Comparison of ENCODE assay signal across 24 cellular contexts in genomic region chr10:94602729-94603515, GRCh38.
"Had no signal": no experiment of that assay in that cellular context is flagged by ENCODE, and none has a peak within 500 bp of the region (broad histone marks: within the 10 kb centered on the region; RNA-seq: fewer than 3 reads in every experiment).

No MANE protein-coding gene starts in this region.

- DNase-seq: activated CD4-positive, CD25-positive, alpha-beta regulatory T cell treated with anti-CD3 and anti-CD28 coated beads, Interleukin-2, amount 50 U/mL, for 72 hours; activated effector memory CD4-positive, alpha-beta T cell treated with Interleukin-2 at 50 U/mL for 16 hours; activated naive CD4-positive, alpha-beta T cell treated with anti-CD3 and anti-CD28 coated beads for 36 hours; activated naive CD8-positive, alpha-beta T cell treated with anti-CD3 and anti-CD28 coated beads, Interleukin-2, amount 10 ng/mL, durations not matched to agents 7 days and 5 days; activated T-cell treated with anti-CD3 and anti-CD28 coated beads, Interleukin-2, amount 50 U/mL, for 1 hour; amniotic stem cell; effector memory CD4-positive, alpha-beta T cell; foreskin keratinocyte; glutamatergic neuron; immature natural killer cell; left lung; mammary epithelial cell; midbrain; natural killer cell; ovary; right cardiac atrium; stimulated activated naive CD8-positive, alpha-beta T cell treated with anti-CD3 and anti-CD28 coated beads, Interleukin-15, amount 100 ng/mL, for 72 hours; tibial artery had no signal

- H3K36me3 Mint-ChIP-seq: natural killer cell had no signal

- H3K27ac ChIP-seq: epithelial cell of prostate, foreskin keratinocyte, hepatocyte, left lung, ovary, prostate gland, tibial artery, VCaP had no signal

- ATAC-seq: foreskin keratinocyte; left lung; natural killer cell; SK-N-SH treated with all-trans-retinoic acid at 6 μM for 48 hours; stimulated activated naive CD8-positive, alpha-beta T cell treated with anti-CD3 and anti-CD28 coated beads, Interleukin-15, amount 100 ng/mL, for 72 hours had no signal

- H3K9me3 Mint-ChIP-seq: activated naive CD4-positive, alpha-beta T cell treated with anti-CD3 and anti-CD28 coated beads for 36 hours; activated naive CD8-positive, alpha-beta T cell treated with anti-CD3 and anti-CD28 coated beads, Interleukin-2, amount 10 ng/mL, durations not matched to agents 7 days and 5 days; dendritic cell treated with granulocyte-macrophage colony-stimulating factor and Interleukin-4, amounts not matched to agents 40 ng/mL and 50 ng/mL, for 4 days; immature natural killer cell; natural killer cell; stimulated activated naive CD8-positive, alpha-beta T cell treated with anti-CD3 and anti-CD28 coated beads, Interleukin-15, amount 100 ng/mL, for 72 hours had no signal

- H3K27me3 Mint-ChIP-seq: activated naive CD8-positive, alpha-beta T cell treated with anti-CD3 and anti-CD28 coated beads, Interleukin-2, amount 10 ng/mL, durations not matched to agents 7 days and 5 days; dendritic cell treated with granulocyte-macrophage colony-stimulating factor and Interleukin-4, amounts not matched to agents 40 ng/mL and 50 ng/mL, for 4 days; stimulated activated naive CD8-positive, alpha-beta T cell treated with anti-CD3 and anti-CD28 coated beads, Interleukin-15, amount 100 ng/mL, for 72 hours had no signal

- H3K27ac Mint-ChIP-seq: activated naive CD4-positive, alpha-beta T cell treated with anti-CD3 and anti-CD28 coated beads for 36 hours; activated naive CD8-positive, alpha-beta T cell treated with anti-CD3 and anti-CD28 coated beads, Interleukin-2, amount 10 ng/mL, durations not matched to agents 7 days and 5 days; dendritic cell treated with granulocyte-macrophage colony-stimulating factor and Interleukin-4, amounts not matched to agents 40 ng/mL and 50 ng/mL, for 4 days; natural killer cell had no signal

- H3K4me1 Mint-ChIP-seq: activated naive CD8-positive, alpha-beta T cell treated with anti-CD3 and anti-CD28 coated beads, Interleukin-2, amount 10 ng/mL, durations not matched to agents 7 days and 5 days; immature natural killer cell; natural killer cell had no signal

- H3K4me3 Mint-ChIP-seq: activated naive CD4-positive, alpha-beta T cell treated with anti-CD3 and anti-CD28 coated beads for 36 hours; activated naive CD8-positive, alpha-beta T cell treated with anti-CD3 and anti-CD28 coated beads, Interleukin-2, amount 10 ng/mL, durations not matched to agents 7 days and 5 days; dendritic cell treated with granulocyte-macrophage colony-stimulating factor and Interleukin-4, amounts not matched to agents 40 ng/mL and 50 ng/mL, for 4 days; immature natural killer cell; natural killer cell; stimulated activated naive CD8-positive, alpha-beta T cell treated with anti-CD3 and anti-CD28 coated beads, Interleukin-15, amount 100 ng/mL, for 72 hours had no signal
